ENCODE assay signal across 1 cellular context in genomic region chr7:260441-261281, GRCh38.
TF ChIP-seq lines count a peak whose summit lies in the region.

No MANE protein-coding gene starts in this region.

TF ChIP-seq in H1, 55 proteins besides CTCF, POLR2A, EP300 and RAD21:
- TF ChIP-seq SP2 (IDR thresholded peaks at IDR 0.05; ENCODE audit: low read length) (no peak), POU5F1 (IDR thresholded peaks at IDR 0.05; ENCODE audit: low read depth, low read length) (no peak), MAFK (IDR thresholded peaks at IDR 0.05; ENCODE audit: low read depth, low read length) (no peak), NRF1 (IDR thresholded peaks at IDR 0.05; ENCODE audit: low read depth, low read length) (no peak)
- TF ChIP-seq, protein P1, sequence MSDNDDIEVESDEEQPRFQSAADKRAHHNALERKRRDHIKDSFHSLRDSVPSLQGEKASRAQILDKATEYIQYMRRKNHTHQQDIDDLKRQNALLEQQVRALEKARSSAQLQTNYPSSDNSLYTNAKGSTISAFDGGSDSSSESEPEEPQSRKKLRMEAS (IDR thresholded peaks at IDR 0.05): 0 out of 2 replicates have a peak, but pooled peaks have one; percentile 1
